Comparison of ENCODE assay signal across 1 cellular context in the genomic region with DNA sequence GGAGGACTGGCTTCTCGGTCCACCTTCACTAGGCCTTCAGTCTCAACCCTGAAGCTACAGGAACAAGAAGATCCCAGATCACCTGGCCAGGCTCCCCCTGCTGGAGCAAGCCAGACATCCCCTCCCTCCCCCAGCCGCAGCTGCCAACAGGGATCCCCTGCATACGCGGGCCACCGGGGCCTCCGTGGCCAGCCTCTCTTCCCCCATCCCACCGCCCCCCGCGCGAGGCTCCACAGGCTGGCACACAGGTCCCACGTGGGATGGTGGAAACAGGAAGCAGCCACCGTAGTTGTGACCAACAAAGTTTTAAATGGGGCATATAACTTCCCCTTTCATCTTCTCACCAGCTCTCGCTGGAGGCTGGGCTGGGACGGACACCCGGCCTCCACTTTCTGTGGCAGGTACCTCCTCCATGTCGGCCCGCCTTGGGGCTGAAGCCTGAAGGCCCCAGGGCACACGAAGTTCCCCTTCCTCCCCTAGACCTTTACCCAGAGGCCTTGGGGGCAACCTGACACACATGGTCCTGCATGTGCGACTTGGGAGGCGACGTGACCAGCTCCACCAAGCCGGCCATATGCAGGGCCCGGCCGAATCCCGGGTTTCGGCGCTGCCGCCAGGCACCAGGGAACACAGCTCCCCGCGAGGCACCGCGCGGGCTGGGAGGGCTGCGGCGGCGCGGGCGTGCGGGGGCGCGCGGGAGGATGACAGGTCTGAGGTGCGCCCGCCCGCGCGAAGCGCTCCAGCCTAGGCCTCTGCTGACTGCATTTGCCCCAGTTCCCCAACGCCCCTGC.
TF ChIP-seq lines count a peak whose summit lies in the region.

No MANE protein-coding gene starts in this region.

TF ChIP-seq in K562, 482 proteins besides CTCF, POLR2A, EP300 and RAD21 (continued from another document and continues in another):
- TF ChIP-seq ZBTB7A (IDR thresholded peaks at IDR 0.05; ENCODE audit: borderline replicate concordance, control insufficient read depth, low read depth, low read length) (peak; percentile 56; the same call in 1 of the 2 replicates), CREB1 (IDR thresholded peaks at IDR 0.05) (no peak), CREB1 (CRISPR knock-in tag; IDR thresholded peaks at IDR 0.05) (peak; percentile 50; the same call in 1 of the 2 replicates), SMC3 (conservative IDR thresholded peaks at IDR 0.05; ENCODE audit: insufficient read depth, low read depth, low read length) (peak; percentile 40), TGIF2 (CRISPR knock-in tag; IDR thresholded peaks at IDR 0.05) (0 out of 2 replicates have a peak, but pooled peaks have one; percentile 58), TCF3 (CRISPR knock-in tag; IDR thresholded peaks at IDR 0.05) (0 out of 2 replicates have a peak, but pooled peaks have one; percentile 12), GABPB2 (CRISPR knock-in tag; conservative IDR thresholded peaks at IDR 0.05) (no peak), RB1 (IDR thresholded peaks at IDR 0.05; ENCODE audit: low read depth) (peak; percentile 40; the same call in 1 of the 2 replicates), CBX5 (IDR thresholded peaks at IDR 0.05; ENCODE audit: borderline replicate concordance, low read depth) (no peak), ETV6 (IDR thresholded peaks at IDR 0.05; ENCODE audit: borderline replicate concordance in 1 of 2, low read depth in 2 of 2, low read length in 1 of 2) (no peak), ETV6 (CRISPR knock-in tag; IDR thresholded peaks at IDR 0.05; ENCODE audit: borderline replicate concordance) (peak; percentile 51; the same call in 1 of the 2 replicates), LEF1 (IDR thresholded peaks at IDR 0.05) (0 out of 2 replicates have a peak, but pooled peaks have one; percentile 29), RBBP5 (IDR thresholded peaks at IDR 0.05; ENCODE audit: borderline replicate concordance, insufficient read depth, low read length, poor library complexity, severe bottlenecking) (peak; percentile 48), LCOR (CRISPR knock-in tag; IDR thresholded peaks at IDR 0.05) (peak; percentile 82; the same call in 1 of the 2 replicates), XRCC5 (IDR thresholded peaks at IDR 0.05; ENCODE audit: low read depth, low read length) (0 out of 2 replicates have a peak, but pooled peaks have one; percentile 37), ELF1 (tag; IDR thresholded peaks at IDR 0.05) (0 out of 2 replicates have a peak, but pooled peaks have one; percentile 29), ZNF232 (CRISPR knock-in tag; IDR thresholded peaks at IDR 0.05) (0 out of 2 replicates have a peak, but pooled peaks have one; percentile 45), POLR3G (IDR thresholded peaks at IDR 0.05; ENCODE audit: extremely low read depth, insufficient read length, insufficient replicate concordance) (no peak), HMG20B (CRISPR knock-in tag; IDR thresholded peaks at IDR 0.05) (no peak), ZNF143 (CRISPR knock-in tag; IDR thresholded peaks at IDR 0.05) (peak; percentile 64), FOXP1 (CRISPR knock-in tag; IDR thresholded peaks at IDR 0.05) (peak; percentile 5; the same call in 1 of the 2 replicates), CBX2 (IDR thresholded peaks at IDR 0.05; ENCODE audit: insufficient read depth, low read length, poor library complexity, severe bottlenecking) (no peak), FOXM1 (IDR thresholded peaks at IDR 0.05; ENCODE audit: low read depth) (no peak), FOXM1 (CRISPR knock-in tag; IDR thresholded peaks at IDR 0.05; ENCODE audit: low read depth) (peak; percentile 27; the same call in 1 of the 2 replicates), ZNF263 (CRISPR knock-in tag; IDR thresholded peaks at IDR 0.05; ENCODE audit: borderline replicate concordance) (0 out of 2 replicates have a peak, but pooled peaks have one; percentile 14), NFE2 (IDR thresholded peaks at IDR 0.05; ENCODE audit: low read depth) (no peak), CTBP1 (IDR thresholded peaks at IDR 0.05; ENCODE audit: borderline replicate concordance) (peak; percentile 53; the same call in 1 of the 2 replicates), BHLHE40 (IDR thresholded peaks at IDR 0.05; ENCODE audit: low read length) (peak; percentile 11; the same call in 1 of the 2 replicates), SMAD2 (IDR thresholded peaks at IDR 0.05; ENCODE audit: low read depth, low read length) (no peak)
- TF ChIP-seq, protein P1, sequence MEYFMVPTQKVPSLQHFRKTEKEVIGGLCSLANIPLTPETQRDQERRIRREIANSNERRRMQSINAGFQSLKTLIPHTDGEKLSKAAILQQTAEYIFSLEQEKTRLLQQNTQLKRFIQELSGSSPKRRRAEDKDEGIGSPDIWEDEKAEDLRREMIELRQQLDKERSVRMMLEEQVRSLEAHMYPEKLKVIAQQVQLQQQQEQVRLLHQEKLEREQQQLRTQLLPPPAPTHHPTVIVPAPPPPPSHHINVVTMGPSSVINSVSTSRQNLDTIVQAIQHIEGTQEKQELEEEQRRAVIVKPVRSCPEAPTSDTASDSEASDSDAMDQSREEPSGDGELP (CRISPR knock-in tag; IDR thresholded peaks at IDR 0.05; ENCODE audit: borderline replicate concordance) = peak; percentile 92
- TF ChIP-seq, protein P2, sequence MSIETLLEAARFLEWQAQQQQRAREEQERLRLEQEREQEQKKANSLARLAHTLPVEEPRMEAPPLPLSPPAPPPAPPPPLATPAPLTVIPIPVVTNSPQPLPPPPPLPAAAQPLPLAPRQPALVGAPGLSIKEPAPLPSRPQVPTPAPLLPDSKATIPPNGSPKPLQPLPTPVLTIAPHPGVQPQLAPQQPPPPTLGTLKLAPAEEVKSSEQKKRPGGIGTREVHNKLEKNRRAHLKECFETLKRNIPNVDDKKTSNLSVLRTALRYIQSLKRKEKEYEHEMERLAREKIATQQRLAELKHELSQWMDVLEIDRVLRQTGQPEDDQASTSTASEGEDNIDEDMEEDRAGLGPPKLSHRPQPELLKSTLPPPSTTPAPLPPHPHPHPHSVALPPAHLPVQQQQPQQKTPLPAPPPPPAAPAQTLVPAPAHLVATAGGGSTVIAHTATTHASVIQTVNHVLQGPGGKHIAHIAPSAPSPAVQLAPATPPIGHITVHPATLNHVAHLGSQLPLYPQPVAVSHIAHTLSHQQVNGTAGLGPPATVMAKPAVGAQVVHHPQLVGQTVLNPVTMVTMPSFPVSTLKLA (conservative IDR thresholded peaks at IDR 0.05) = peak; percentile 56 to 67
- TF ChIP-seq, protein P3, sequence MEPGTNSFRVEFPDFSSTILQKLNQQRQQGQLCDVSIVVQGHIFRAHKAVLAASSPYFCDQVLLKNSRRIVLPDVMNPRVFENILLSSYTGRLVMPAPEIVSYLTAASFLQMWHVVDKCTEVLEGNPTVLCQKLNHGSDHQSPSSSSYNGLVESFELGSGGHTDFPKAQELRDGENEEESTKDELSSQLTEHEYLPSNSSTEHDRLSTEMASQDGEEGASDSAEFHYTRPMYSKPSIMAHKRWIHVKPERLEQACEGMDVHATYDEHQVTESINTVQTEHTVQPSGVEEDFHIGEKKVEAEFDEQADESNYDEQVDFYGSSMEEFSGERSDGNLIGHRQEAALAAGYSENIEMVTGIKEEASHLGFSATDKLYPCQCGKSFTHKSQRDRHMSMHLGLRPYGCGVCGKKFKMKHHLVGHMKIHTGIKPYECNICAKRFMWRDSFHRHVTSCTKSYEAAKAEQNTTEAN (CRISPR knock-in tag; IDR thresholded peaks at IDR 0.05) = peak; percentile 54; the same call in 1 of the 2 replicates
- TF ChIP-seq, protein P4, sequence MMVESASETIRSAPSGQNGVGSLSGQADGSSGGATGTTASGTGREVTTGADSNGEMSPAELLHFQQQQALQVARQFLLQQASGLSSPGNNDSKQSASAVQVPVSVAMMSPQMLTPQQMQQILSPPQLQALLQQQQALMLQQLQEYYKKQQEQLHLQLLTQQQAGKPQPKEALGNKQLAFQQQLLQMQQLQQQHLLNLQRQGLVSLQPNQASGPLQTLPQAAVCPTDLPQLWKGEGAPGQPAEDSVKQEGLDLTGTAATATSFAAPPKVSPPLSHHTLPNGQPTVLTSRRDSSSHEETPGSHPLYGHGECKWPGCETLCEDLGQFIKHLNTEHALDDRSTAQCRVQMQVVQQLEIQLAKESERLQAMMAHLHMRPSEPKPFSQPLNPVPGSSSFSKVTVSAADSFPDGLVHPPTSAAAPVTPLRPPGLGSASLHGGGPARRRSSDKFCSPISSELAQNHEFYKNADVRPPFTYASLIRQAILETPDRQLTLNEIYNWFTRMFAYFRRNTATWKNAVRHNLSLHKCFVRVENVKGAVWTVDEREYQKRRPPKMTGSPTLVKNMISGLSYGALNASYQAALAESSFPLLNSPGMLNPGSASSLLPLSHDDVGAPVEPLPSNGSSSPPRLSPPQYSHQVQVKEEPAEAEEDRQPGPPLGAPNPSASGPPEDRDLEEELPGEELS (CRISPR knock-in tag; IDR thresholded peaks at IDR 0.05; ENCODE audit: borderline replicate concordance) = peak; percentile 62; the same call in 1 of the 2 replicates
- TF ChIP-seq, protein P5, sequence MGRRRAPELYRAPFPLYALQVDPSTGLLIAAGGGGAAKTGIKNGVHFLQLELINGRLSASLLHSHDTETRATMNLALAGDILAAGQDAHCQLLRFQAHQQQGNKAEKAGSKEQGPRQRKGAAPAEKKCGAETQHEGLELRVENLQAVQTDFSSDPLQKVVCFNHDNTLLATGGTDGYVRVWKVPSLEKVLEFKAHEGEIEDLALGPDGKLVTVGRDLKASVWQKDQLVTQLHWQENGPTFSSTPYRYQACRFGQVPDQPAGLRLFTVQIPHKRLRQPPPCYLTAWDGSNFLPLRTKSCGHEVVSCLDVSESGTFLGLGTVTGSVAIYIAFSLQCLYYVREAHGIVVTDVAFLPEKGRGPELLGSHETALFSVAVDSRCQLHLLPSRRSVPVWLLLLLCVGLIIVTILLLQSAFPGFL (CRISPR knock-in tag; IDR thresholded peaks at IDR 0.05) = no peak
- TF ChIP-seq, protein P6, sequence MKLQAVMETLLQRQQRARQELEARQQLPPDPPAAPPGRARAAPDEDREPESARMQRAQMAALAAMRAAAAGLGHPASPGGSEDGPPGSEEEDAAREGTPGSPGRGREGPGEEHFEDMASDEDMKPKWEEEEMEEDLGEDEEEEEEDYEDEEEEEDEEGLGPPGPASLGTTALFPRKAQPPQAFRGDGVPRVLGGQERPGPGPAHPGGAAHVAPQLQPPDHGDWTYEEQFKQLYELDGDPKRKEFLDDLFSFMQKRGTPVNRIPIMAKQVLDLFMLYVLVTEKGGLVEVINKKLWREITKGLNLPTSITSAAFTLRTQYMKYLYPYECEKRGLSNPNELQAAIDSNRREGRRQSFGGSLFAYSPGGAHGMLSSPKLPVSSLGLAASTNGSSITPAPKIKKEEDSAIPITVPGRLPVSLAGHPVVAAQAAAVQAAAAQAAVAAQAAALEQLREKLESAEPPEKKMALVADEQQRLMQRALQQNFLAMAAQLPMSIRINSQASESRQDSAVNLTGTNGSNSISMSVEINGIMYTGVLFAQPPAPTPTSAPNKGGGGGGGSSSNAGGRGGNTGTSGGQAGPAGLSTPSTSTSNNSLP (IDR thresholded peaks at IDR 0.05; ENCODE audit: borderline replicate concordance, low read depth, low read length) = no peak
- TF ChIP-seq, protein P7, sequence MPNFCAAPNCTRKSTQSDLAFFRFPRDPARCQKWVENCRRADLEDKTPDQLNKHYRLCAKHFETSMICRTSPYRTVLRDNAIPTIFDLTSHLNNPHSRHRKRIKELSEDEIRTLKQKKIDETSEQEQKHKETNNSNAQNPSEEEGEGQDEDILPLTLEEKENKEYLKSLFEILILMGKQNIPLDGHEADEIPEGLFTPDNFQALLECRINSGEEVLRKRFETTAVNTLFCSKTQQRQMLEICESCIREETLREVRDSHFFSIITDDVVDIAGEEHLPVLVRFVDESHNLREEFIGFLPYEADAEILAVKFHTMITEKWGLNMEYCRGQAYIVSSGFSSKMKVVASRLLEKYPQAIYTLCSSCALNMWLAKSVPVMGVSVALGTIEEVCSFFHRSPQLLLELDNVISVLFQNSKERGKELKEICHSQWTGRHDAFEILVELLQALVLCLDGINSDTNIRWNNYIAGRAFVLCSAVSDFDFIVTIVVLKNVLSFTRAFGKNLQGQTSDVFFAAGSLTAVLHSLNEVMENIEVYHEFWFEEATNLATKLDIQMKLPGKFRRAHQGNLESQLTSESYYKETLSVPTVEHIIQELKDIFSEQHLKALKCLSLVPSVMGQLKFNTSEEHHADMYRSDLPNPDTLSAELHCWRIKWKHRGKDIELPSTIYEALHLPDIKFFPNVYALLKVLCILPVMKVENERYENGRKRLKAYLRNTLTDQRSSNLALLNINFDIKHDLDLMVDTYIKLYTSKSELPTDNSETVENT (CRISPR knock-in tag; IDR thresholded peaks at IDR 0.05) = 0 out of 2 replicates have a peak, but pooled peaks have one; percentile 7
- TF ChIP-seq, protein P8, sequence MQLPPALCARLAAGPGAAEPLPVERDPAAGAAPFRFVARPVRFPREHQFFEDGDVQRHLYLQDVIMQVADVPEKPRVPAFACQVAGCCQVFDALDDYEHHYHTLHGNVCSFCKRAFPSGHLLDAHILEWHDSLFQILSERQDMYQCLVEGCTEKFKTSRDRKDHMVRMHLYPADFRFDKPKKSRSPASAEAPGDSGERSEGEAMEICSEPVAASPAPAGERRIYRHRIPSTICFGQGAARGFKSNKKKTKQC (CRISPR knock-in tag; IDR thresholded peaks at IDR 0.05) = peak; percentile 64; the same call in 1 of the 2 replicates
- TF ChIP-seq, protein P9, sequence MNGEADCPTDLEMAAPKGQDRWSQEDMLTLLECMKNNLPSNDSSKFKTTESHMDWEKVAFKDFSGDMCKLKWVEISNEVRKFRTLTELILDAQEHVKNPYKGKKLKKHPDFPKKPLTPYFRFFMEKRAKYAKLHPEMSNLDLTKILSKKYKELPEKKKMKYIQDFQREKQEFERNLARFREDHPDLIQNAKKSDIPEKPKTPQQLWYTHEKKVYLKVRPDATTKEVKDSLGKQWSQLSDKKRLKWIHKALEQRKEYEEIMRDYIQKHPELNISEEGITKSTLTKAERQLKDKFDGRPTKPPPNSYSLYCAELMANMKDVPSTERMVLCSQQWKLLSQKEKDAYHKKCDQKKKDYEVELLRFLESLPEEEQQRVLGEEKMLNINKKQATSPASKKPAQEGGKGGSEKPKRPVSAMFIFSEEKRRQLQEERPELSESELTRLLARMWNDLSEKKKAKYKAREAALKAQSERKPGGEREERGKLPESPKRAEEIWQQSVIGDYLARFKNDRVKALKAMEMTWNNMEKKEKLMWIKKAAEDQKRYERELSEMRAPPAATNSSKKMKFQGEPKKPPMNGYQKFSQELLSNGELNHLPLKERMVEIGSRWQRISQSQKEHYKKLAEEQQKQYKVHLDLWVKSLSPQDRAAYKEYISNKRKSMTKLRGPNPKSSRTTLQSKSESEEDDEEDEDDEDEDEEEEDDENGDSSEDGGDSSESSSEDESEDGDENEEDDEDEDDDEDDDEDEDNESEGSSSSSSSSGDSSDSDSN (IDR thresholded peaks at IDR 0.05; ENCODE audit: borderline replicate concordance in 1 of 2, low read depth in 2 of 2, low read length in 2 of 2) = 0 out of 4 replicates have a peak, but pooled peaks of 1 of the 2 experiments have one; percentile 53
- TF ChIP-seq, protein P10, sequence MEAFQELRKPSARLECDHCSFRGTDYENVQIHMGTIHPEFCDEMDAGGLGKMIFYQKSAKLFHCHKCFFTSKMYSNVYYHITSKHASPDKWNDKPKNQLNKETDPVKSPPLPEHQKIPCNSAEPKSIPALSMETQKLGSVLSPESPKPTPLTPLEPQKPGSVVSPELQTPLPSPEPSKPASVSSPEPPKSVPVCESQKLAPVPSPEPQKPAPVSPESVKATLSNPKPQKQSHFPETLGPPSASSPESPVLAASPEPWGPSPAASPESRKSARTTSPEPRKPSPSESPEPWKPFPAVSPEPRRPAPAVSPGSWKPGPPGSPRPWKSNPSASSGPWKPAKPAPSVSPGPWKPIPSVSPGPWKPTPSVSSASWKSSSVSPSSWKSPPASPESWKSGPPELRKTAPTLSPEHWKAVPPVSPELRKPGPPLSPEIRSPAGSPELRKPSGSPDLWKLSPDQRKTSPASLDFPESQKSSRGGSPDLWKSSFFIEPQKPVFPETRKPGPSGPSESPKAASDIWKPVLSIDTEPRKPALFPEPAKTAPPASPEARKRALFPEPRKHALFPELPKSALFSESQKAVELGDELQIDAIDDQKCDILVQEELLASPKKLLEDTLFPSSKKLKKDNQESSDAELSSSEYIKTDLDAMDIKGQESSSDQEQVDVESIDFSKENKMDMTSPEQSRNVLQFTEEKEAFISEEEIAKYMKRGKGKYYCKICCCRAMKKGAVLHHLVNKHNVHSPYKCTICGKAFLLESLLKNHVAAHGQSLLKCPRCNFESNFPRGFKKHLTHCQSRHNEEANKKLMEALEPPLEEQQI (IDR thresholded peaks at IDR 0.05) = no peak
